ENCODE assay signal across 16 cellular contexts in genomic region chr12:40013847-40014246, GRCh38.
A peak's percentile ranks its signal among the peaks of the same experiment; 100 is the strongest.
DNase-seq lines count a peak whose midpoint lies in the region; ATAC-seq, FAIRE-seq and TF ChIP-seq lines count a peak whose summit lies in the region.
"Had no signal": no experiment of that assay in that cellular context is flagged by ENCODE, and none has a peak within 500 bp of the region (broad histone marks: within the 10 kb centered on the region; RNA-seq: fewer than 3 reads in every experiment).

No MANE protein-coding gene starts in this region.

- no peaks in the 10 kb centered on the region for H3K9me3 ChIP-seq in pancreas
- H3K9me3 ChIP-seq: BLaER1 treated with 17β-estradiol and CSF1 and Interleukin-3, amounts not matched to agents 10 nM and 100 nM had no signal

- H3K36me3 Mint-ChIP-seq in activated T-cell treated with anti-CD3 and anti-CD28 coated beads, Interleukin-2, amount 50 U/mL, for 24 hours (ENCODE audit: low read depth): no peaks in the 10 kb centered on the region
- H3K36me3 Mint-ChIP-seq: CD4-positive, CD25-positive, alpha-beta regulatory T cell had no signal

- no peak overlapping the region for H3K27ac ChIP-seq in pancreas
- H3K27ac ChIP-seq: BLaER1 treated with 17β-estradiol and CSF1 and Interleukin-3, amounts not matched to agents 10 nM and 100 nM had no signal

- peaks cover 27% of the 10 kb centered on the region for H3K4me1 Mint-ChIP-seq in activated T-cell treated with anti-CD3 and anti-CD28 coated beads, Interleukin-2, amount 50 U/mL, for 24 hours (ENCODE audit: low read depth)

- intact Hi-C loops in pancreas (cut with DNase I): loop anchor here in 1 of 3 donors (10.0 kb wide), 1 partner anchor 91 kb away; the partner anchor contains the start of gene SLC2A13

- no peaks in the 10 kb centered on the region for H3K36me3 ChIP-seq in pancreas
- H3K36me3 ChIP-seq: BLaER1 treated with 17β-estradiol and CSF1 and Interleukin-3, amounts not matched to agents 10 nM and 100 nM had no signal

- no peak for DNase-seq in activated T-cell treated with anti-CD3 and anti-CD28 coated beads, Interleukin-2, amount 50 U/mL, for 24 hours
- no peak for DNase-seq in activated T-cell treated with anti-CD3 and anti-CD28 coated beads for 4 hours
- DNase-seq in pancreas: no peak
- DNase-seq: ACHN; CD4-positive, CD25-positive, alpha-beta regulatory T cell; DMS53; GF-D8; H7 had no signal

- no peaks in the 10 kb centered on the region for H3K9me3 Mint-ChIP-seq in activated T-cell treated with anti-CD3 and anti-CD28 coated beads, Interleukin-2, amount 50 U/mL, for 24 hours
- H3K9me3 Mint-ChIP-seq: CD4-positive, CD25-positive, alpha-beta regulatory T cell; GM23338 had no signal

- FAIRE-seq in islet of Langerhans (lab: Jason Lieb, UNC) (peak; percentile 53), pancreas (lab: Jason Lieb, UNC) (peak; percentile 80)
- FAIRE-seq: HepG2, HTR-8/SVneo had no signal

- H3K4me3 ChIP-seq in pancreas: no peak overlapping the region
- H3K4me3 ChIP-seq: BLaER1 treated with 17β-estradiol and CSF1 and Interleukin-3, amounts not matched to agents 10 nM and 100 nM; GM23338 had no signal

- WGBS in pancreas, 2 donors: 75 to 78% methylated on average over 2 of the region's 2 CpGs

- peak overlapping the region; percentile 16 for H3K27ac Mint-ChIP-seq in activated T-cell treated with anti-CD3 and anti-CD28 coated beads, Interleukin-2, amount 50 U/mL, for 24 hours
- H3K27ac Mint-ChIP-seq: CD4-positive, CD25-positive, alpha-beta regulatory T cell; GM23338 had no signal

- no peaks in the 10 kb centered on the region for H3K27me3 Mint-ChIP-seq in activated T-cell treated with anti-CD3 and anti-CD28 coated beads, Interleukin-2, amount 50 U/mL, for 24 hours
- H3K27me3 Mint-ChIP-seq: CD4-positive, CD25-positive, alpha-beta regulatory T cell had no signal

- ATAC-seq in pancreas (no peak), GM18520 (IDR thresholded peaks at IDR 0.05; ENCODE audit: unreplicated experiment) (no peak), GM18502 (IDR thresholded peaks at IDR 0.05; ENCODE audit: poor library complexity, unreplicated experiment) (no peak), HG02610 (IDR thresholded peaks at IDR 0.05; ENCODE audit: unreplicated experiment) (no peak)
- ATAC-seq: GM23338, HepG2 had no signal

- TF ChIP-seq CTCF in pancreas (IDR thresholded peaks at IDR 0.05): no peak

- H3K4me3 Mint-ChIP-seq in activated T-cell treated with anti-CD3 and anti-CD28 coated beads, Interleukin-2, amount 50 U/mL, for 24 hours: no peak overlapping the region
- H3K4me3 Mint-ChIP-seq: CD4-positive, CD25-positive, alpha-beta regulatory T cell; GM23338 had no signal

- H3K27me3 ChIP-seq in pancreas: no peaks in the 10 kb centered on the region
- H3K27me3 ChIP-seq: BLaER1 treated with 17β-estradiol and CSF1 and Interleukin-3, amounts not matched to agents 10 nM and 100 nM had no signal

- H3K4me1 ChIP-seq in pancreas: no peaks in the 10 kb centered on the region
